Comparison of ENCODE assay signal across 8 cellular contexts in genomic region chr10:69801434-69802315, GRCh38. TPM values are rescaled to one million over a fixed set of nuclear protein-coding genes. Genes with fewer than 3 reads are reported as not detected.
A peak's percentile ranks its signal among the peaks of the same experiment; 100 is the strongest.
DNase-seq lines count a peak whose midpoint lies in the region; ATAC-seq and TF ChIP-seq lines count a peak whose summit lies in the region.

COL13A1 (plus strand) TSS chr10:69801906; CDS start chr10:69802424, 518 bp downstream.

- no peak within 1 kb of the TSS for H3K27ac Mint-ChIP-seq in T-cell
- H3K27ac Mint-ChIP-seq in neural crest cell (ENCODE audit: unreplicated experiment): no peak within 1 kb of the TSS

- H3K4me3 ChIP-seq in fibroblast of pulmonary artery (replicated peaks; ENCODE audit: low read depth, low read length): peak within 1 kb of the TSS; percentile 76

- TF ChIP-seq CTCF in 22Rv1 (IDR thresholded peaks at IDR 0.05) (peak; percentile 27), fibroblast of pulmonary artery (IDR thresholded peaks at IDR 0.05; ENCODE audit: low read length, missing control alignments) (no peak), neural crest cell (conservative IDR thresholded peaks at IDR 0.05) (no peak)

- CTCF ChIA-PET in T-cell (lab: Charles Lee): interaction anchor here in 1 of 2 donors (1.0 kb wide), 1 partner anchor 42 kb away, joined by 3 read pairs; no protein-coding TSS in a partner anchor

- H3K4me1 Mint-ChIP-seq in T-cell: peaks cover 10 to 15% (median 11%) of the 10 kb centered on the region in 3 donors
- peaks cover 34% of the 10 kb centered on the region for H3K4me1 Mint-ChIP-seq in neural crest cell

- no peak within 1 kb of the TSS for H3K27ac ChIP-seq in 22Rv1

- H3K27me3 Mint-ChIP-seq in T-cell (peaks cover 39 to 58% of the 10 kb centered on the region in 2 donors), neural crest cell (ENCODE audit: low read depth) (peaks cover 58% of the 10 kb centered on the region)

- H3K4me3 Mint-ChIP-seq in T-cell (peak within 1 kb of the TSS; percentile 37 to 58 (median 44)), neural crest cell (peak within 1 kb of the TSS; percentile 91)

- DNase-seq in H4 (ENCODE audit: low spot score) (peak; percentile 53), T-cell (no peak), fibroblast of pulmonary artery (ENCODE audit: low read depth) (peak; percentile 67), neural crest cell (ENCODE audit: low read depth, low spot score) (peak; percentile 46), OCI-M1 (lab: John Stamatoyannopoulos, UW) (no peak), NCI-H1436 (lab: John Stamatoyannopoulos, UW) (no peak)

- ATAC-seq in T-cell (replicated peaks in 1 of 4) (no peak), HG03520 (IDR thresholded peaks at IDR 0.05; ENCODE audit: unreplicated experiment) (no peak)

- H3K36me3 Mint-ChIP-seq in T-cell (no peaks in the 10 kb centered on the region), neural crest cell (ENCODE audit: low read depth) (no peaks in the 10 kb centered on the region)

- H3K9me3 Mint-ChIP-seq in T-cell (no peaks in the 10 kb centered on the region), neural crest cell (no peaks in the 10 kb centered on the region)

- POLR2A ChIA-PET in T-cell (lab: Charles Lee): no interaction called here

RNA-seq across cellular contexts. Expression of gene COL13A1, which starts in this region (rescaled TPM):
- total RNA-seq in H4 (2014; rRNA removed; shearing (Covaris generic)): 0.50 and 0.53 TPM in 2 replicates
- total RNA-seq in T-cell (under 1 TPM in 1 of 5 donors, not detected in 4; 0.09 TPM), neural crest cell (8.1 and 9.5 TPM in 2 replicates)

Comparison
In these comparisons a context has a peak if more than half of its experiments do, and no peak if none do; other contexts are left out.
1. Peak in DNase-seq in H4; RNA of the gene not detected or under 1 TPM.
2. DNase-seq: peak in fibroblast of pulmonary artery (single experiment) and neural crest cell (single experiment); none in T-cell (0 of 34), OCI-M1 (single experiment) and NCI-H1436 (single experiment).